In genomic region chr16:1707193-1707790, GRCh38 we compare ENCODE assay signal across 8 cellular contexts. TPM values are rescaled to one million over a fixed set of nuclear protein-coding genes. Genes with fewer than 3 reads are reported as not detected.
DNase-seq lines count a peak whose midpoint lies in the region; ATAC-seq and FAIRE-seq lines count a peak whose summit lies in the region.

No MANE protein-coding gene starts in this region.

- peaks cover 42% of the 10 kb centered on the region for H3K36me3 ChIP-seq in SJSA1
- H3K36me3 ChIP-seq in endocrine pancreas (ENCODE audit: control insufficient read depth, insufficient read depth, low read length): no peaks in the 10 kb centered on the region
- H3K36me3 ChIP-seq in muscle layer of colon (ENCODE audit: insufficient read depth, low read length): peaks cover 4% of the 10 kb centered on the region

- H3K4me1 ChIP-seq in SJSA1 (replicated peaks) (peaks cover 18% of the 10 kb centered on the region), endocrine pancreas (ENCODE audit: control insufficient read depth, insufficient read depth, low read length) (no peaks in the 10 kb centered on the region), muscle layer of colon (ENCODE audit: insufficient read depth, low read length) (peaks cover 25% of the 10 kb centered on the region)

- no peaks in the 10 kb centered on the region for H3K27me3 ChIP-seq in SJSA1 (replicated peaks)
- no peaks in the 10 kb centered on the region for H3K27me3 ChIP-seq in endocrine pancreas (ENCODE audit: control insufficient read depth, insufficient read depth, low read length)
- H3K27me3 ChIP-seq in muscle layer of colon (ENCODE audit: control insufficient read depth in 1 of 2, insufficient read depth in 2 of 2, low read length in 2 of 2): no peaks in the 10 kb centered on the region

- H3K9ac ChIP-seq in endocrine pancreas (ENCODE audit: control insufficient read depth, insufficient read depth, low read length) (peak overlapping the region; percentile 91), muscle layer of colon (ENCODE audit: low read length) (peak overlapping the region; percentile 86)

- peak; percentile 21 for FAIRE-seq in GM18507 (lab: Jason Lieb, UNC)

- peak overlapping the region; percentile 20 for H3K27ac ChIP-seq in SJSA1
- H3K27ac ChIP-seq in muscle layer of colon (ENCODE audit: low read depth, low read length): peak overlapping the region; percentile 99

- H3K9me3 ChIP-seq in SJSA1 (replicated peaks) (no peaks in the 10 kb centered on the region), endocrine pancreas (ENCODE audit: control insufficient read depth, low read length) (no peaks in the 10 kb centered on the region), muscle layer of colon (ENCODE audit: low read length) (no peaks in the 10 kb centered on the region)

- H3K4me3 ChIP-seq in SJSA1 (peak overlapping the region; percentile 82), endocrine pancreas (ENCODE audit: control insufficient read depth, insufficient read depth, low read length) (peak overlapping the region; percentile 57), muscle layer of colon (ENCODE audit: low read depth in 1 of 2, low read length in 2 of 2) (peak overlapping the region; percentile 76 to 83)

- ATAC-seq in GM19467 (IDR thresholded peaks at IDR 0.05; ENCODE audit: unreplicated experiment): no peak
- no peak for ATAC-seq in GM19023 (IDR thresholded peaks at IDR 0.05; ENCODE audit: unreplicated experiment)

- DNase-seq in GM18507 (ENCODE audit: extremely low spot score, insufficient read length, low read depth) (no peak), SJSA1 (ENCODE audit: low read depth in 1 of 2, low spot score in 2 of 2) (peak in 1 of 2 experiments; percentile 52), NCI-H1105 (lab: John Stamatoyannopoulos, UW) (no peak), mesenteric fat pad (ENCODE audit: low spot score) (no peak)

RNA-seq across cellular contexts. Expression of gene MAPK8IP3, which starts 1.3 kb away (rescaled TPM):
- total RNA-seq in SJSA1 (2014; rRNA removed; shearing (Covaris generic)): 26.5 and 43.2 TPM in 2 replicates
- 55.6 TPM for total RNA-seq in mesenteric fat pad

RNA-seq across cellular contexts. Expression of gene JPT2, which starts 29.2 kb away (rescaled TPM):
- 180 and 352 TPM in 2 replicates for total RNA-seq in SJSA1 (2014; rRNA removed; shearing (Covaris generic))
- total RNA-seq in mesenteric fat pad: 39.0 TPM
